In the genomic region with DNA sequence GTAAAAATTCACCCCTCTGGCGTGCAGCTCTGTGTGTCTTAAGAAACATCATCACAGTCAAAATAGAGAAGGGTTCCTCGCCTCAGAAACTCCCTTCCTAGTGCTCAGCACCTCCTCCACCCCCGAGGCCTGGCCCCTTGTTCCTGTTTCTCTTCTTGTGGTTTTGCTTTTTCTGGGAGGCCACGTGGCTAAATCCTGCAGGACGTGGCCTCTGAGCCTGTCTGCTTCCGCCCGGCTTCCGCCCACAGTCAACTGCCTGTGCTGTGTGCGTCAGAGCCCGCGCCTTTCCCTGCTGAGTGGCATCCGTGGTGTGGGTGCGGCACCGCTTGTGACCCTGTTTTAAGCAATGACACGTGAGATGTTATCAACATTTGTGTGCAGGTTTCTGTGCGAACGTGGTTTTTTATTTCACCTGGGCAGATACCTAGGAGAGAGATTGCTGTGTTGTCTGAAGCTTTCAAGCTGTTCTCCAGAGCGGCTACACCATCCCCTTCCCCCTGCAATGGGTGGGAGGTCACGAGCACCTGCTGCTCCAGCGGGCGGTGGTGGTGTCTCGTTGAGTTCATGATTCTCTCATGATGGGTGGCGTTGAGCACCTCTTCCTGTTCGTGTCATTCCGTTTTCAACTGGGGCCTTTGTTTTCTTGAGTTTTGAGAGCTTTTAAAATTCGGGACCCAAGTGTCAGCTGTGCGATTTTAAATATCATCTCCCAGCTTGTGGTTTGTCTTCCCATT, we compare ENCODE assay signal across 8 cellular contexts. TPM values are rescaled to one million over a fixed set of nuclear protein-coding genes. Genes with fewer than 3 reads are reported as not detected.
A peak's percentile ranks its signal among the peaks of the same experiment; 100 is the strongest.
DNase-seq lines count a peak whose midpoint lies in the region; ATAC-seq and TF ChIP-seq lines count a peak whose summit lies in the region.

No MANE protein-coding gene starts in this region.

- no peak overlapping the region for H2AFZ ChIP-seq in osteoblast (ENCODE audit: low read length)

- POLR2A ChIA-PET in activated CD4-positive, alpha-beta T cell treated with anti-CD3 and anti-CD28 coated beads, Interleukin-2, amount 10 ng/mL, durations not matched to agents 7 days and 5 days (lab: Charles Lee): no interaction called here

- H3K4me1 Mint-ChIP-seq in activated CD4-positive, alpha-beta T cell treated with anti-CD3 and anti-CD28 coated beads, Interleukin-2, amount 10 ng/mL, durations not matched to agents 7 days and 5 days: peaks cover 51% of the 10 kb centered on the region

- no peaks in the 10 kb centered on the region for H4K20me1 ChIP-seq in osteoblast (ENCODE audit: insufficient read depth, low read length)

- H3K79me2 ChIP-seq in osteoblast (ENCODE audit: insufficient read depth, low read length): no peaks in the 10 kb centered on the region

- peaks cover 57% of the 10 kb centered on the region for H3K36me3 Mint-ChIP-seq in activated CD4-positive, alpha-beta T cell treated with anti-CD3 and anti-CD28 coated beads, Interleukin-2, amount 10 ng/mL, durations not matched to agents 7 days and 5 days (ENCODE audit: low read depth)

- no peak overlapping the region for H3K4me2 ChIP-seq in osteoblast (ENCODE audit: insufficient read depth, low read length)

- H3K9me3 ChIP-seq in osteoblast (ENCODE audit: low read depth, low read length): no peaks in the 10 kb centered on the region
- no peaks in the 10 kb centered on the region for H3K9me3 ChIP-seq in thymus (ENCODE audit: control insufficient read depth)
- H3K9me3 ChIP-seq in MG63: no peaks in the 10 kb centered on the region

- H3K4me1 ChIP-seq in osteoblast (ENCODE audit: insufficient read depth, low read length) (peaks cover 8% of the 10 kb centered on the region), thymus (ENCODE audit: control insufficient read depth, insufficient read depth, low read length) (peaks cover 77% of the 10 kb centered on the region)

- H3K27ac ChIP-seq in osteoblast (ENCODE audit: low read depth, low read length): peak overlapping the region; percentile 60
- peak overlapping the region; percentile 95 for H3K27ac ChIP-seq in thymus (ENCODE audit: low read depth)

- ATAC-seq in GM19438 (IDR thresholded peaks at IDR 0.05; ENCODE audit: low read depth, unreplicated experiment) (peak; percentile 63), HG03558 (IDR thresholded peaks at IDR 0.05; ENCODE audit: extremely low read depth, unreplicated experiment) (peak; percentile 45)

- TF ChIP-seq CTCF in osteoblast (IDR thresholded peaks at IDR 0.05; ENCODE audit: extremely low read depth, low read depth, low read length): no peak

- peak; percentile 94 for DNase-seq in activated CD4-positive, alpha-beta T cell treated with anti-CD3 and anti-CD28 coated beads, Interleukin-2, amount 10 ng/mL, durations not matched to agents 7 days and 5 days
- DNase-seq in dermis blood vessel endothelial cell (peak; percentile 65), osteoblast (ENCODE audit: insufficient read length, low spot score, missing footprints) (peak; percentile 96), NCI-H69 (lab: John Stamatoyannopoulos, UW) (no peak), MG63 (no peak)

- H3K4me3 Mint-ChIP-seq in activated CD4-positive, alpha-beta T cell treated with anti-CD3 and anti-CD28 coated beads, Interleukin-2, amount 10 ng/mL, durations not matched to agents 7 days and 5 days: peak overlapping the region; percentile 69

- peak overlapping the region; percentile 96 for H3K27ac Mint-ChIP-seq in activated CD4-positive, alpha-beta T cell treated with anti-CD3 and anti-CD28 coated beads, Interleukin-2, amount 10 ng/mL, durations not matched to agents 7 days and 5 days

- H3K9me3 Mint-ChIP-seq in activated CD4-positive, alpha-beta T cell treated with anti-CD3 and anti-CD28 coated beads, Interleukin-2, amount 10 ng/mL, durations not matched to agents 7 days and 5 days: no peaks in the 10 kb centered on the region

- H3K27me3 Mint-ChIP-seq in activated CD4-positive, alpha-beta T cell treated with anti-CD3 and anti-CD28 coated beads, Interleukin-2, amount 10 ng/mL, durations not matched to agents 7 days and 5 days: no peaks in the 10 kb centered on the region

- no peaks in the 10 kb centered on the region for H3K27me3 ChIP-seq in osteoblast (ENCODE audit: insufficient read depth, low read length)
- H3K27me3 ChIP-seq in thymus (ENCODE audit: control insufficient read depth, insufficient read depth): no peaks in the 10 kb centered on the region
- no peaks in the 10 kb centered on the region for H3K27me3 ChIP-seq in MG63

- CTCF ChIA-PET in activated CD4-positive, alpha-beta T cell treated with anti-CD3 and anti-CD28 coated beads, Interleukin-2, amount 10 ng/mL, durations not matched to agents 7 days and 5 days (lab: Charles Lee): interaction anchor here (0.6 to 2.3 kb wide), 6 partner anchors 13 to 172 kb away, joined by 3 to 5 read pairs (median 3); no protein-coding TSS in a partner anchor

- H3K4me3 ChIP-seq in osteoblast (ENCODE audit: insufficient read depth, low read length) (no peak overlapping the region), thymus (ENCODE audit: low read length) (peak overlapping the region; percentile 22), MG63 (no peak overlapping the region)

- peaks cover 9% of the 10 kb centered on the region for H3K36me3 ChIP-seq in osteoblast (ENCODE audit: insufficient read depth, low read length)
- peaks cover 76% of the 10 kb centered on the region for H3K36me3 ChIP-seq in thymus (ENCODE audit: control insufficient read depth, insufficient read depth)
- H3K36me3 ChIP-seq in MG63: no peaks in the 10 kb centered on the region; the same call in 1 of the 2 replicates

- 3% methylated on average over 27 of the region's 27 CpGs for WGBS in thymus

RNA-seq across cellular contexts. Expression of a gene that starts 21.7 kb away (rescaled TPM):
- total RNA-seq in activated CD4-positive, alpha-beta T cell treated with anti-CD3 and anti-CD28 coated beads, Interleukin-2, amount 10 ng/mL, durations not matched to agents 7 days and 5 days: 10 to 100 TPM; 57.3 to 62.0 TPM
- total RNA-seq in dermis blood vessel endothelial cell: 27.2 and 33.6 TPM in 2 replicates
- total RNA-seq in osteoblast: 25.6 and 29.3 TPM in 2 replicates
- polyA plus RNA-seq in thymus: 47.2 TPM
- total RNA-seq in MG63 (2014; rRNA removed; shearing (Covaris generic); ENCODE audit: low replicate concordance): 11.0 and 21.8 TPM in 2 replicates

RNA-seq across cellular contexts. Expression of a gene that starts 56.2 kb away (rescaled TPM):
- total RNA-seq in activated CD4-positive, alpha-beta T cell treated with anti-CD3 and anti-CD28 coated beads, Interleukin-2, amount 10 ng/mL, durations not matched to agents 7 days and 5 days: not detected
- total RNA-seq in dermis blood vessel endothelial cell (0.05 TPM in 1 of 2 replicates, not detected in the other), osteoblast (1.5 and 2.2 TPM in 2 replicates)
- polyA plus RNA-seq in thymus: 0.23 TPM
- 1.3 and 4.4 TPM in 2 replicates for total RNA-seq in MG63 (2014; rRNA removed; shearing (Covaris generic); ENCODE audit: low replicate concordance)

Comparison
In these comparisons a context has a peak if more than half of its experiments do, and no peak if none do; other contexts are left out.
1. DNase-seq: peak in activated CD4-positive, alpha-beta T cell treated with anti-CD3 and anti-CD28 coated beads, Interleukin-2, amount 10 ng/mL, durations not matched to agents 7 days and 5 days (single experiment), dermis blood vessel endothelial cell (single experiment) and osteoblast (single experiment); none in NCI-H69 (single experiment) and MG63 (single experiment).